ENCODE assay signal across 13 cellular contexts in genomic region chr6:329888-330691, GRCh38. TPM values are rescaled to one million over a fixed set of nuclear protein-coding genes. Genes with fewer than 3 reads are reported as not detected.
A peak's percentile ranks its signal among the peaks of the same experiment; 100 is the strongest.
DNase-seq lines count a peak whose midpoint lies in the region; ATAC-seq and TF ChIP-seq lines count a peak whose summit lies in the region.
"Had no signal": no experiment of that assay in that cellular context is flagged by ENCODE, and none has a peak within 500 bp of the region (broad histone marks: within the 10 kb centered on the region; RNA-seq: fewer than 3 reads in every experiment).

No MANE protein-coding gene starts in this region.

- H3K4me2 ChIP-seq in DND-41 (ENCODE audit: insufficient read depth, low read length) (no peak overlapping the region), GM23338 (no peak overlapping the region), mesendoderm (ENCODE audit: low read length) (no peak overlapping the region)

- no peaks in the 10 kb centered on the region for H3K27me3 Mint-ChIP-seq in GM23338 (ENCODE audit: insufficient read depth, low read depth, poor library complexity)
- H3K27me3 Mint-ChIP-seq in WTC11 (ENCODE audit: low read depth): no peaks in the 10 kb centered on the region
- H3K27me3 Mint-ChIP-seq in activated naive CD8-positive, alpha-beta T cell treated with anti-CD3 and anti-CD28 coated beads, Interleukin-2, amount 50 U/mL, for 24 hours: no peaks in the 10 kb centered on the region

- no peak overlapping the region for H2BK15ac ChIP-seq in mesendoderm (replicated peaks; ENCODE audit: low read depth)

- no peak for TF ChIP-seq CTCF in DND-41 (IDR thresholded peaks at IDR 0.05; ENCODE audit: borderline replicate concordance, extremely low read depth, low read length, poor library complexity, severe bottlenecking)
- no peak for TF ChIP-seq CTCF in GM23338 (conservative IDR thresholded peaks at IDR 0.05; ENCODE audit: low read depth in 2 of 2)
- TF ChIP-seq CTCF in WTC11 (IDR thresholded peaks at IDR 0.05): no peak; the same call in 1 of the 2 replicates

- no peak overlapping the region for H4K5ac ChIP-seq in mesendoderm (ENCODE audit: low read length)

- H3K79me2 ChIP-seq in DND-41 (ENCODE audit: insufficient read depth, low read length): no peaks in the 10 kb centered on the region
- peaks cover 3% of the 10 kb centered on the region; the same call in 1 of the 2 replicates for H3K79me2 ChIP-seq in GM23338 (replicated peaks; ENCODE audit: insufficient read depth)
- H3K79me2 ChIP-seq in mesendoderm (ENCODE audit: control insufficient read depth, insufficient read depth, low read length): no peaks in the 10 kb centered on the region

- no peak overlapping the region for H4K8ac ChIP-seq in mesendoderm (ENCODE audit: low read depth, low read length)

- peaks cover 11% of the 10 kb centered on the region; the same call in 1 of the 2 replicates for H4K20me1 ChIP-seq in DND-41 (ENCODE audit: insufficient read depth, low read length)
- H4K20me1 ChIP-seq in GM23338 (replicated peaks; ENCODE audit: insufficient read depth): no peaks in the 10 kb centered on the region; the same call in none of the 2 replicates

- no peak overlapping the region for H3K9ac ChIP-seq in DND-41 (ENCODE audit: low read depth, low read length)
- no peak overlapping the region for H3K9ac ChIP-seq in mesendoderm (ENCODE audit: low read length)

- H3K36me3 Mint-ChIP-seq in GM23338 (ENCODE audit: low read depth) (peaks cover 16% of the 10 kb centered on the region), WTC11 (no peaks in the 10 kb centered on the region; the same call in 1 of the 2 replicates)
- no peaks in the 10 kb centered on the region for H3K36me3 Mint-ChIP-seq in activated naive CD8-positive, alpha-beta T cell treated with anti-CD3 and anti-CD28 coated beads, Interleukin-2, amount 50 U/mL, for 24 hours (ENCODE audit: low read depth)

- no peak overlapping the region for H2BK5ac ChIP-seq in mesendoderm (ENCODE audit: low read length)

- no peak overlapping the region for H3K23ac ChIP-seq in mesendoderm (ENCODE audit: low read length)

- no peak overlapping the region for H3K27ac Mint-ChIP-seq in GM23338
- no peak overlapping the region for H3K27ac Mint-ChIP-seq in WTC11
- no peak overlapping the region for H3K27ac Mint-ChIP-seq in activated naive CD8-positive, alpha-beta T cell treated with anti-CD3 and anti-CD28 coated beads, Interleukin-2, amount 50 U/mL, for 24 hours

- no peak overlapping the region for H3K56ac ChIP-seq in mesendoderm (ENCODE audit: low read length)

- H3K4me3 Mint-ChIP-seq in GM23338 (no peak overlapping the region), WTC11 (no peak overlapping the region)
- no peak overlapping the region for H3K4me3 Mint-ChIP-seq in activated naive CD8-positive, alpha-beta T cell treated with anti-CD3 and anti-CD28 coated beads, Interleukin-2, amount 50 U/mL, for 24 hours
- H3K4me3 Mint-ChIP-seq: activated T-cell treated with anti-CD3 and anti-CD28 coated beads, Interleukin-2, amount 50 U/mL, for 4 hours had no signal

- H3K4me1 Mint-ChIP-seq in GM23338 (no peaks in the 10 kb centered on the region), WTC11 (no peaks in the 10 kb centered on the region)
- H3K4me1 Mint-ChIP-seq in activated naive CD8-positive, alpha-beta T cell treated with anti-CD3 and anti-CD28 coated beads, Interleukin-2, amount 50 U/mL, for 24 hours: peaks cover 3% of the 10 kb centered on the region

- ATAC-seq in DND-41 (ENCODE audit: insufficient read depth, low read depth): peak; percentile 49; the same call in 2 of the 3 replicates
- peak; percentile 89 for ATAC-seq in GM23338
- peak; percentile 82 for ATAC-seq in WTC11
- ATAC-seq in activated naive CD8-positive, alpha-beta T cell treated with anti-CD3 and anti-CD28 coated beads, Interleukin-2, amount 50 U/mL, for 24 hours: no peak
- ATAC-seq: activated T-cell treated with anti-CD3 and anti-CD28 coated beads, Interleukin-2, amount 50 U/mL, for 4 hours; pancreas had no signal

- H3K9me2 ChIP-seq in GM23338 (ENCODE audit: insufficient read depth): no peaks in the 10 kb centered on the region

- no peak overlapping the region for H2AFZ ChIP-seq in DND-41 (ENCODE audit: low read depth, low read length)
- H2AFZ ChIP-seq in GM23338: no peak overlapping the region

- H3K79me1 ChIP-seq in mesendoderm (ENCODE audit: low read length): no peaks in the 10 kb centered on the region

- H3K4me1 ChIP-seq in DND-41 (ENCODE audit: insufficient read depth, low read length) (no peaks in the 10 kb centered on the region), GM23338 (ENCODE audit: insufficient read depth) (no peaks in the 10 kb centered on the region), mesendoderm (ENCODE audit: control insufficient read depth, low read depth, low read length) (no peaks in the 10 kb centered on the region)

- no peak for DNase-seq in DND-41
- peak; percentile 65 for DNase-seq in GM23338 (ENCODE audit: low spot score)
- DNase-seq in WTC11 (ENCODE audit: low spot score): no peak
- DNase-seq in mesendoderm: peak; percentile 59
- no peak for DNase-seq in NK-92 treated with Interleukin-12 subunit alpha and Interleukin-12 subunit beta, amount 100 ng/mL, for 24 hours (lab: John Stamatoyannopoulos, UW)
- DNase-seq in activated naive CD8-positive, alpha-beta T cell treated with anti-CD3 and anti-CD28 coated beads, Interleukin-2, amount 50 U/mL, for 24 hours: no peak
- no peak for DNase-seq in stimulated activated CD4-positive, alpha-beta T cell treated with anti-CD3 and anti-CD28 coated beads, Interleukin-2, amount 100 ng/mL, for 48 hours
- DNase-seq in T-helper 9 cell: no peak
- DNase-seq: activated T-cell treated with anti-CD3 and anti-CD28 coated beads, Interleukin-2, amount 50 U/mL, for 4 hours; AML-193; NCI-H1694 had no signal

- no peak overlapping the region for H3K18ac ChIP-seq in mesendoderm (ENCODE audit: low read length)

- no peak overlapping the region for H2BK120ac ChIP-seq in mesendoderm (ENCODE audit: low read depth, low read length)

- WGBS in mesendoderm (ENCODE audit: extremely low coverage, insufficient coverage, low lambda C conversion rate): no CpG with 5 or more reads among the region's 15 CpGs

- H3K27ac ChIP-seq in DND-41 (ENCODE audit: low read length) (no peak overlapping the region), GM23338 (ENCODE audit: low read depth) (no peak overlapping the region), mesendoderm (ENCODE audit: low read depth, low read length) (no peak overlapping the region)
- H3K27ac ChIP-seq: pancreas had no signal

- POLR2A ChIA-PET in WTC11 (lab: Charles Lee): no interaction called here

- CTCF ChIA-PET in WTC11 (lab: Charles Lee): interaction anchor here (0.7 to 1.2 kb wide), 2 partner anchors 8 to 113 kb away, joined by 3 read pairs; no protein-coding TSS in a partner anchor

- H3K9me3 ChIP-seq in DND-41 (ENCODE audit: insufficient read depth, low read length, severe bottlenecking): no peaks in the 10 kb centered on the region
- H3K9me3 ChIP-seq: pancreas had no signal

- H3F3A ChIP-seq in GM23338 (replicated peaks; ENCODE audit: low read depth): no peaks in the 10 kb centered on the region

- H3K4me3 ChIP-seq in DND-41 (ENCODE audit: low read depth in 1 of 2, low read length in 2 of 2) (no peak overlapping the region), GM23338 (no peak overlapping the region), mesendoderm (ENCODE audit: low read length) (no peak overlapping the region)
- H3K4me3 ChIP-seq: lung, pancreas had no signal

- H3K4ac ChIP-seq in mesendoderm (ENCODE audit: low read depth, low read length): no peak overlapping the region

- H3K36me3 ChIP-seq in DND-41 (ENCODE audit: insufficient read depth, low read length): 0 out of 2 replicates have a peak, but pooled peaks cover 3% of the 10 kb centered on the region
- H3K36me3 ChIP-seq in GM23338 (ENCODE audit: insufficient read depth): peaks cover 8% of the 10 kb centered on the region
- no peaks in the 10 kb centered on the region for H3K36me3 ChIP-seq in mesendoderm (ENCODE audit: control insufficient read depth, insufficient read depth, low read length)
- H3K36me3 ChIP-seq: pancreas had no signal

- H3K9me3 Mint-ChIP-seq in GM23338 (peaks cover 14% of the 10 kb centered on the region; the same call in 2 of the 3 replicates), WTC11 (peaks cover 20% of the 10 kb centered on the region)
- H3K9me3 Mint-ChIP-seq in activated naive CD8-positive, alpha-beta T cell treated with anti-CD3 and anti-CD28 coated beads, Interleukin-2, amount 50 U/mL, for 24 hours: no peaks in the 10 kb centered on the region
- H3K9me3 Mint-ChIP-seq: activated T-cell treated with anti-CD3 and anti-CD28 coated beads, Interleukin-2, amount 50 U/mL, for 4 hours had no signal

- no peaks in the 10 kb centered on the region for H3K27me3 ChIP-seq in DND-41 (ENCODE audit: insufficient read depth, low read length, poor library complexity)
- no peaks in the 10 kb centered on the region for H3K27me3 ChIP-seq in GM23338 (ENCODE audit: insufficient read depth)
- H3K27me3 ChIP-seq in mesendoderm (ENCODE audit: insufficient read depth, low read length, poor library complexity): no peaks in the 10 kb centered on the region
- H3K27me3 ChIP-seq: pancreas had no signal

- H2AK5ac ChIP-seq in mesendoderm (ENCODE audit: low read length): no peak overlapping the region

TF ChIP-seq in GM23338, 12 proteins besides CTCF, POLR2A, EP300 and RAD21 (continues in another document):
- no peak for TF ChIP-seq JUNB (IDR thresholded peaks at IDR 0.05; ENCODE audit: unreplicated experiment)
- no peak for TF ChIP-seq ZNF331 (CRISPR knock-in tag; IDR thresholded peaks at IDR 0.05; ENCODE audit: low read depth)

TF ChIP-seq in WTC11, 78 proteins besides CTCF, POLR2A, EP300 and RAD21:
- no peak for TF ChIP-seq CREB1 (CRISPR knock-in tag; IDR thresholded peaks at IDR 0.05)
- TF ChIP-seq ZNF423 (CRISPR knock-in tag; IDR thresholded peaks at IDR 0.05): no peak
- TF ChIP-seq FOXJ3 (CRISPR knock-in tag; IDR thresholded peaks at IDR 0.05; ENCODE audit: borderline replicate concordance): 0 out of 2 replicates have a peak, but pooled peaks have one; percentile 44
- no peak for TF ChIP-seq ATF3 (CRISPR knock-in tag; conservative IDR thresholded peaks at IDR 0.05)
- no peak for TF ChIP-seq CREM (CRISPR knock-in tag; IDR thresholded peaks at IDR 0.05)
- TF ChIP-seq ZNF138 (CRISPR knock-in tag; conservative IDR thresholded peaks at IDR 0.05): no peak
- TF ChIP-seq IRF2 (CRISPR knock-in tag; IDR thresholded peaks at IDR 0.05; ENCODE audit: borderline replicate concordance, low read depth): no peak
- TF ChIP-seq ZNF671 (CRISPR knock-in tag; IDR thresholded peaks at IDR 0.05): no peak
- TF ChIP-seq MXD4 (CRISPR knock-in tag; IDR thresholded peaks at IDR 0.05; ENCODE audit: borderline replicate concordance): no peak

RNA-seq across cellular contexts. Expression of gene DUSP22, which starts 37.8 kb away (rescaled TPM):
- 31.0 and 36.8 TPM in 2 replicates for total RNA-seq in GM23338 (2014; rRNA removed; shearing (Covaris generic))
- 11.2 and 12.8 TPM in 2 replicates for polyA plus RNA-seq in GM23338 (2016; fragmentation: Nextera tagmentation; extraction: Ambion mirVana)
- total RNA-seq in WTC11 (2021): 37.2 to 41.4 TPM (median 38.5 TPM) in 3 replicates
- polyA plus RNA-seq in mesendoderm (2013, experiment 1 of 2): 16.9 TPM
- 17.6 TPM for polyA plus RNA-seq in mesendoderm (2013, experiment 2 of 2)

Comparison
In these comparisons a context has a peak if more than half of its experiments do, and no peak if none do; other contexts are left out.
1. DNase-seq: peak in GM23338 (single experiment) and mesendoderm (single experiment); none in DND-41 (single experiment), WTC11 (single experiment), NK-92 treated with Interleukin-12 subunit alpha and Interleukin-12 subunit beta, amount 100 ng/mL, for 24 hours (single experiment), activated naive CD8-positive, alpha-beta T cell treated with anti-CD3 and anti-CD28 coated beads, Interleukin-2, amount 50 U/mL, for 24 hours (single experiment), stimulated activated CD4-positive, alpha-beta T cell treated with anti-CD3 and anti-CD28 coated beads, Interleukin-2, amount 100 ng/mL, for 48 hours (0 of 2) and T-helper 9 cell (single experiment).